Comparison of ENCODE assay signal across 20 cellular contexts in genomic region chr18:25169701-25170100, GRCh38.
DNase-seq lines count a peak whose midpoint lies in the region; ATAC-seq, FAIRE-seq and TF ChIP-seq lines count a peak whose summit lies in the region.
"Had no signal": no experiment of that assay in that cellular context is flagged by ENCODE, and none has a peak within 500 bp of the region (broad histone marks: within the 10 kb centered on the region; RNA-seq: fewer than 3 reads in every experiment).

No MANE protein-coding gene starts in this region.

- no peak overlapping the region for H4K91ac ChIP-seq in IMR-90 (ENCODE audit: insufficient read depth, low read depth, low read length)

- peaks cover 11% of the 10 kb centered on the region for H3K4me1 ChIP-seq in IMR-90 (ENCODE audit: control insufficient read depth, insufficient read depth, low read length)
- peaks cover 13% of the 10 kb centered on the region for H3K4me1 ChIP-seq in endothelial cell of umbilical vein (ENCODE audit: control insufficient read depth, extremely low read depth, insufficient read depth, low read length)
- H3K4me1 ChIP-seq: Peyer's patch had no signal

- no peaks in the 10 kb centered on the region for H3K79me2 ChIP-seq in endothelial cell of umbilical vein (ENCODE audit: control insufficient read depth, insufficient read depth, low read length)

- no peak overlapping the region for H3K4ac ChIP-seq in IMR-90 (ENCODE audit: low read depth, low read length)

- peaks cover 2% of the 10 kb centered on the region for H3K27me3 Mint-ChIP-seq in T-helper 2 cell treated with Interferon-gamma antibody and Interleukin-4, amounts not matched to agents 5 μg/mL and 100 μg/mL, for 36 hours (ENCODE audit: low read depth)

- H3K36me3 ChIP-seq in IMR-90 (ENCODE audit: control insufficient read depth, insufficient read depth, low read length) (peaks cover 3% of the 10 kb centered on the region; the same call in 1 of the 2 replicates), endothelial cell of umbilical vein (ENCODE audit: control insufficient read depth in 2 of 2, extremely low read depth in 1 of 2, insufficient read depth in 2 of 2, low read length in 2 of 2) (peaks cover 8 to 12% of the 10 kb centered on the region in 2 experiments)
- H3K36me3 ChIP-seq: BLaER1, Peyer's patch, SJSA1 had no signal

- H3K9me1 ChIP-seq in IMR-90 (ENCODE audit: insufficient read depth, low read length) (peaks cover 8% of the 10 kb centered on the region), endothelial cell of umbilical vein (replicated peaks; ENCODE audit: control insufficient read depth, extremely low read depth, insufficient read depth, low read length) (no peaks in the 10 kb centered on the region)

- no peak overlapping the region for H3K4me3 Mint-ChIP-seq in T-helper 2 cell treated with Interferon-gamma antibody and Interleukin-4, amounts not matched to agents 5 μg/mL and 100 μg/mL, for 36 hours
- H3K4me3 Mint-ChIP-seq: CD8-positive, alpha-beta T cell; H9 had no signal

- H3K9ac ChIP-seq in IMR-90 (ENCODE audit: low read depth, low read length) (no peak overlapping the region), endothelial cell of umbilical vein (replicated peaks; ENCODE audit: extremely low read depth, insufficient read depth, low read length) (no peak overlapping the region)
- H3K9ac ChIP-seq: BLaER1 had no signal

- peak overlapping the region; percentile 54; the same call in 1 of the 2 replicates for H3K4me2 ChIP-seq in IMR-90 (ENCODE audit: low read depth, low read length)
- H3K4me2 ChIP-seq in endothelial cell of umbilical vein (ENCODE audit: insufficient read depth, low read length): no peak overlapping the region
- H3K4me2 ChIP-seq: BLaER1 had no signal

- dilution Hi-C loops in IMR-90 (cut with HindIII; ENCODE audit: low sequenced_read_pairs, unreplicated experiment): no loop called here
- dilution Hi-C loops in endothelial cell of umbilical vein (cut with MboI; ENCODE audit: extremely low pct_ligation_motif_present, low sequenced_read_pairs): no loop called here

- TF ChIP-seq RAD21 in IMR-90 (IDR thresholded peaks at IDR 0.05; ENCODE audit: low read length): no peak

- DNase-seq in EH (ENCODE audit: low read depth) (peak; percentile 46), IMR-90 (peak; percentile 53), endothelial cell of umbilical vein (ENCODE audit: low read depth, low spot score) (no peak), renal cortical epithelial cell (ENCODE audit: low read depth) (peak; percentile 3), coronary artery (ENCODE audit: low spot score) (no peak)
- DNase-seq in T-helper 2 cell treated with Interferon-gamma antibody and Interleukin-4, amounts not matched to agents 5 μg/mL and 100 μg/mL, for 36 hours (ENCODE audit: low spot score): no peak
- DNase-seq: Calu3; CD8-positive, alpha-beta T cell; H9; NCI-H1092 treated with DMSO at 0.1 percent for 48 hours; NCI-H1694; NCI-H2081 treated with DMSO at 0.1 percent for 48 hours; NCI-H446 treated with DMSO at 0.1 percent for 48 hours; NCI-H69; NK-92 treated with Interleukin-12 subunit alpha and Interleukin-12 subunit beta, amount 100 ng/mL, for 24 hours; Peyer's patch had no signal

- no peak overlapping the region for H2AK5ac ChIP-seq in IMR-90 (ENCODE audit: low read depth, low read length)

- H3K18ac ChIP-seq in IMR-90 (ENCODE audit: low read depth, low read length): no peak overlapping the region

- no CpG with 5 or more reads among the region's 1 CpG for WGBS in IMR-90 (ENCODE audit: extremely low coverage in 2 of 2, insufficient read length in 1 of 2), 2 experiments

- H4K20me1 ChIP-seq in IMR-90 (ENCODE audit: insufficient read depth, low read length): no peaks in the 10 kb centered on the region
- H4K20me1 ChIP-seq in endothelial cell of umbilical vein (replicated peaks; ENCODE audit: control insufficient read depth, extremely low read depth, insufficient read depth, low read length): no peaks in the 10 kb centered on the region
- H4K20me1 ChIP-seq: BLaER1 had no signal

- H3K9me3 ChIP-seq in IMR-90 (ENCODE audit: control insufficient read depth, insufficient read depth, low read length): no peaks in the 10 kb centered on the region
- H3K9me3 ChIP-seq in endothelial cell of umbilical vein (replicated peaks; ENCODE audit: control insufficient read depth, insufficient read depth, low read length): no peaks in the 10 kb centered on the region
- H3K9me3 ChIP-seq: BLaER1, Peyer's patch, SJSA1 had no signal

- H3K4me3 ChIP-seq in IMR-90 (ENCODE audit: insufficient read depth, low read depth, low read length): no peak overlapping the region
- H3K4me3 ChIP-seq in endothelial cell of umbilical vein (replicated peaks in 1 of 3; ENCODE audit: insufficient read depth in 1 of 3, low read depth in 1 of 3, low read length in 3 of 3): no peak overlapping the region
- H3K4me3 ChIP-seq in coronary artery: no peak overlapping the region
- H3K4me3 ChIP-seq: BLaER1, Peyer's patch, SJSA1 had no signal

- no peaks in the 10 kb centered on the region for H3K9me3 Mint-ChIP-seq in T-helper 2 cell treated with Interferon-gamma antibody and Interleukin-4, amounts not matched to agents 5 μg/mL and 100 μg/mL, for 36 hours
- H3K9me3 Mint-ChIP-seq: CD8-positive, alpha-beta T cell; H9 had no signal

- peaks cover 0 to 8% of the 10 kb centered on the region in 2 experiments; a peak in 3 of 4 replicates for H3K79me1 ChIP-seq in IMR-90 (ENCODE audit: low read depth in 1 of 2, low read length in 2 of 2)

- H2BK120ac ChIP-seq in IMR-90 (ENCODE audit: low read depth, low read length): no peak overlapping the region

- no peak overlapping the region for H3K56ac ChIP-seq in IMR-90 (ENCODE audit: extremely low read depth, insufficient read depth, low read length)

- POLR2A ChIA-PET in IMR-90 (lab: Charles Lee; ENCODE audit: unreplicated experiment): no interaction called here
- POLR2A ChIA-PET in endothelial cell of umbilical vein (lab: Charles Lee): no interaction called here

- no peak for TF ChIP-seq POLR2A in IMR-90 (IDR thresholded peaks at IDR 0.05; ENCODE audit: low read depth, low read length)
- no peak for TF ChIP-seq POLR2A in endothelial cell of umbilical vein (IDR thresholded peaks at IDR 0.05; ENCODE audit: low read depth, low read length)

- H4K5ac ChIP-seq in IMR-90 (ENCODE audit: low read depth, low read length): no peak overlapping the region

- H2AK9ac ChIP-seq in IMR-90 (replicated peaks; ENCODE audit: low read depth, low read length, poor library complexity): no peak overlapping the region

- in situ Hi-C loops in IMR-90 (cut with MboI; ENCODE audit: low sequenced_read_pairs): no loop called here

- no peak overlapping the region for H3K23ac ChIP-seq in IMR-90 (ENCODE audit: low read depth, low read length)

- no peak overlapping the region for H3K14ac ChIP-seq in IMR-90 (replicated peaks; ENCODE audit: low read depth, low read length)

- TF ChIP-seq CTCF in IMR-90 (conservative IDR thresholded peaks at IDR 0.05; ENCODE audit: low read depth, low read length): no peak
- no peak for TF ChIP-seq CTCF in endothelial cell of umbilical vein (IDR thresholded peaks at IDR 0.05; ENCODE audit: extremely low read depth in 1 of 2, insufficient read depth in 1 of 2, low read depth in 1 of 2, low read length in 2 of 2)
- no peak for TF ChIP-seq CTCF in coronary artery (IDR thresholded peaks at IDR 0.05)

- CTCF ChIA-PET in IMR-90 (lab: Yijun Ruan, JAX) (no interaction called here), endothelial cell of umbilical vein (lab: Charles Lee) (no interaction called here)

- H3K36me3 Mint-ChIP-seq in T-helper 2 cell treated with Interferon-gamma antibody and Interleukin-4, amounts not matched to agents 5 μg/mL and 100 μg/mL, for 36 hours (ENCODE audit: low read depth): no peaks in the 10 kb centered on the region
- H3K36me3 Mint-ChIP-seq: CD8-positive, alpha-beta T cell had no signal

- no peak overlapping the region for H2BK5ac ChIP-seq in IMR-90 (ENCODE audit: low read depth, low read length, poor library complexity, severe bottlenecking)

- H2BK15ac ChIP-seq in IMR-90 (ENCODE audit: low read depth, low read length): no peak overlapping the region

- ATAC-seq in IMR-90 (ENCODE audit: low read depth) (peak; percentile 4; the same call in 1 of the 2 replicates), HG02678 (IDR thresholded peaks at IDR 0.05; ENCODE audit: unreplicated experiment) (no peak)
- ATAC-seq: CD8-positive, alpha-beta T cell had no signal

- H3K27me3 ChIP-seq in IMR-90 (ENCODE audit: control insufficient read depth, insufficient read depth, low read length) (no peaks in the 10 kb centered on the region), endothelial cell of umbilical vein (ENCODE audit: control insufficient read depth in 2 of 2, insufficient read depth in 2 of 2, low read length in 2 of 2) (no peaks in the 10 kb centered on the region)
- H3K27me3 ChIP-seq: BLaER1, Peyer's patch, SJSA1 had no signal

- no peak for FAIRE-seq in endothelial cell of umbilical vein (lab: Jason Lieb, UNC)
- FAIRE-seq: A204.1 had no signal

- peaks cover 14% of the 10 kb centered on the region for H3K4me1 Mint-ChIP-seq in T-helper 2 cell treated with Interferon-gamma antibody and Interleukin-4, amounts not matched to agents 5 μg/mL and 100 μg/mL, for 36 hours (ENCODE audit: low read depth)

- no TSS peak for BruUV-seq in IMR-90 (replicated peaks; lab: Mats Ljungman, UMichigan)
- no TSS peak for BruUV-seq in endothelial cell of umbilical vein (replicated peaks; lab: Mats Ljungman, UMichigan)

- intact Hi-C loops in IMR-90 (cut with micrococcal nuclease): loop anchor here (5.0 kb wide), 1 partner anchor 293 kb away; no protein-coding TSS in a partner anchor
- intact Hi-C loops in endothelial cell of umbilical vein (cut with micrococcal nuclease): no loop called here

- H3K27ac ChIP-seq in IMR-90 (ENCODE audit: insufficient read depth, low read length) (peak overlapping the region; percentile 76; the same call in 1 of the 2 replicates), endothelial cell of umbilical vein (ENCODE audit: insufficient read depth, low read depth, low read length) (no peak overlapping the region), coronary artery (no peak overlapping the region)
- H3K27ac ChIP-seq: BLaER1, Peyer's patch, SJSA1 had no signal

- H2AFZ ChIP-seq in IMR-90 (replicated peaks; ENCODE audit: low read length, poor library complexity) (no peak overlapping the region), endothelial cell of umbilical vein (ENCODE audit: low read depth, low read length) (no peak overlapping the region)

- no peak overlapping the region for H4K8ac ChIP-seq in IMR-90 (ENCODE audit: low read depth in 2 of 2, low read length in 2 of 2)

- no peak overlapping the region for H2BK20ac ChIP-seq in IMR-90 (ENCODE audit: low read depth, low read length)

- no peak overlapping the region for H3K27ac Mint-ChIP-seq in T-helper 2 cell treated with Interferon-gamma antibody and Interleukin-4, amounts not matched to agents 5 μg/mL and 100 μg/mL, for 36 hours
- H3K27ac Mint-ChIP-seq: CD8-positive, alpha-beta T cell; H9 had no signal

TF ChIP-seq in IMR-90, 13 proteins besides CTCF, POLR2A, EP300 and RAD21 (continues in another document):
- TF ChIP-seq CEBPB (IDR thresholded peaks at IDR 0.05; ENCODE audit: low read depth, low read length) (peak; percentile 43; the same call in 1 of the 2 replicates), NFE2L2 (IDR thresholded peaks at IDR 0.05; ENCODE audit: low read depth, low read length) (no peak)

TF ChIP-seq in endothelial cell of umbilical vein, 7 proteins besides CTCF, POLR2A, EP300 and RAD21 (continues in another document):
- TF ChIP-seq MYC (IDR thresholded peaks at IDR 0.05; ENCODE audit: low read depth, low read length) (no peak), GATA2 (IDR thresholded peaks at IDR 0.05; ENCODE audit: insufficient read depth, insufficient read length, low read depth, low read length) (no peak)

Comparison
In these comparisons a context has a peak if more than half of its experiments do, and no peak if none do; other contexts are left out.
1. DNase-seq: peak in EH (single experiment), IMR-90 (single experiment) and renal cortical epithelial cell (single experiment); none in endothelial cell of umbilical vein (single experiment), T-helper 2 cell treated with Interferon-gamma antibody and Interleukin-4, amounts not matched to agents 5 μg/mL and 100 μg/mL, for 36 hours (single experiment) and coronary artery (single experiment).